In the genomic region with DNA sequence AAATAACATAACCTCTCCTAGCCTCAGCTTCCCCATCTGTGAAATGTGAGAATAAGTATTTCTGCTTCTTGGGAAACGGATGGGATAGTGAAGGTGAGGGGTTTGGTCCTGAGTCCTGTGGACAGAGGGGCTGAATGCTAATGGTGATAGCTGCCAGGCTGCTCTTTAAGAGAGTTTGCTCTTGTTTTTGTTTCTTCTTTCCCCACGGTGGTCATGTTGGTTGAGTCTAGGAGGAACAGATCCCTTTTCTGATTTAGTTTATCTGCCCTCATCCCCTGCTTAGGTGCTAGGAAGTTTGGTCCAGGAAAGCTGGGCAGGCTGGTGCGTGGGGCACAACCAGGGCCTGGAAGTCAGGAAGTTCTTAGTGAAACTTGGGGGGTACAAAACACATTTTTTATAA, we compare ENCODE assay signal across 22 cellular contexts. TPM values are rescaled to one million over a fixed set of nuclear protein-coding genes. Genes with fewer than 3 reads are reported as not detected.
A peak's percentile ranks its signal among the peaks of the same experiment; 100 is the strongest.
DNase-seq lines count a peak whose midpoint lies in the region; ATAC-seq and TF ChIP-seq lines count a peak whose summit lies in the region.
"Had no signal": no experiment of that assay in that cellular context is flagged by ENCODE, and none has a peak within 500 bp of the region (broad histone marks: within the 10 kb centered on the region; RNA-seq: fewer than 3 reads in every experiment).

No MANE protein-coding gene starts in this region.

- no peaks in the 10 kb centered on the region for H4K20me1 ChIP-seq in Karpas-422 (ENCODE audit: insufficient read depth, low read depth, low read length)

- H3K27ac ChIP-seq in Karpas-422 (ENCODE audit: low read length) (peak overlapping the region; percentile 88), WERI-Rb-1 (no peak overlapping the region), ovary (no peak overlapping the region)
- H3K27ac ChIP-seq: KMS-11, SJSA1 had no signal

- DNase-seq in Karpas-422 (peak; percentile 42), naive B cell (no peak), type B pancreatic cell (ENCODE audit: extremely low spot score, unreplicated experiment) (no peak), WERI-Rb-1 (no peak), ovary (no peak)
- DNase-seq in activated T-helper 1 cell treated with anti-CD3 and anti-CD28 coated beads, Interleukin-12 subunit alpha, Interleukin-12 subunit beta, Interleukin-2, Interleukin-4 antibody, amounts not matched to agents 30 ng/mL and 10 ng/mL and 1 ng/mL, durations not matched to agents 14 hours and 24 hours and 36 hours (ENCODE audit: low spot score), result no peak
- DNase-seq: C1 segment of cervical spinal cord; CD8-positive, alpha-beta T cell; DND-41; IMR-90; NCI-H1105 treated with DMSO at 0.1 percent for 48 hours; NCI-H1694; NCI-H2081; NCI-H2171 treated with DMSO at 0.1 percent for 48 hours; NCI-H526; OCI-M1 had no signal

- ATAC-seq in naive B cell (ENCODE audit: low read depth in 2 of 2), result no peak
- ATAC-seq in HG02938 (IDR thresholded peaks at IDR 0.05; ENCODE audit: unreplicated experiment), result no peak
- ATAC-seq: CD8-positive, alpha-beta T cell; GM12878; Right ventricle myocardium inferior had no signal

- TF ChIP-seq CTCF in type B pancreatic cell (conservative IDR thresholded peaks at IDR 0.05) (no peak), WERI-Rb-1 (IDR thresholded peaks at IDR 0.05; ENCODE audit: low read depth, low read length) (no peak), ovary (IDR thresholded peaks at IDR 0.05) (no peak)

- H3K9me2 ChIP-seq in Karpas-422 (replicated peaks; ENCODE audit: insufficient read depth, low read length), result no peaks in the 10 kb centered on the region

- H3K27ac Mint-ChIP-seq in activated T-helper 1 cell treated with anti-CD3 and anti-CD28 coated beads, Interleukin-12 subunit alpha, Interleukin-12 subunit beta, Interleukin-2, Interleukin-4 antibody, amounts not matched to agents 30 ng/mL and 10 ng/mL and 1 ng/mL, durations not matched to agents 14 hours and 24 hours and 36 hours, result peak overlapping the region; percentile 15
- H3K27ac Mint-ChIP-seq in naive B cell (peak overlapping the region in 2 of 6 donors; percentile 23 to 82), type B pancreatic cell (no peak overlapping the region)
- H3K27ac Mint-ChIP-seq: CD8-positive, alpha-beta T cell had no signal

- H3K27me3 ChIP-seq in Karpas-422 (ENCODE audit: low read length), result no peaks in the 10 kb centered on the region
- no peaks in the 10 kb centered on the region for H3K27me3 ChIP-seq in WERI-Rb-1 (ENCODE audit: insufficient read depth, low read depth, severe bottlenecking)
- H3K27me3 ChIP-seq in ovary, result no peaks in the 10 kb centered on the region

- no peak overlapping the region for H2AFZ ChIP-seq in Karpas-422 (ENCODE audit: low read length)

- H3K36me3 ChIP-seq in Karpas-422 (ENCODE audit: insufficient read depth, low read length), result no peaks in the 10 kb centered on the region
- H3K36me3 ChIP-seq in WERI-Rb-1, result no peaks in the 10 kb centered on the region
- no peaks in the 10 kb centered on the region for H3K36me3 ChIP-seq in ovary
- H3K36me3 ChIP-seq: HAP-1, SJSA1 had no signal

- peak overlapping the region; percentile 34 for H3K4me2 ChIP-seq in Karpas-422 (ENCODE audit: low read depth, low read length, poor library complexity, severe bottlenecking)
- H3K4me2 ChIP-seq: KMS-11 had no signal

- H3K36me3 Mint-ChIP-seq in activated T-helper 1 cell treated with anti-CD3 and anti-CD28 coated beads, Interleukin-12 subunit alpha, Interleukin-12 subunit beta, Interleukin-2, Interleukin-4 antibody, amounts not matched to agents 30 ng/mL and 10 ng/mL and 1 ng/mL, durations not matched to agents 14 hours and 24 hours and 36 hours (ENCODE audit: low read depth), result no peaks in the 10 kb centered on the region
- no peaks in the 10 kb centered on the region for H3K36me3 Mint-ChIP-seq in naive B cell
- no peaks in the 10 kb centered on the region for H3K36me3 Mint-ChIP-seq in type B pancreatic cell
- H3K36me3 Mint-ChIP-seq: CD8-positive, alpha-beta T cell had no signal

- H3K4me3 ChIP-seq in Karpas-422 (ENCODE audit: low read length), result no peak overlapping the region
- H3K4me3 ChIP-seq in WERI-Rb-1 (ENCODE audit: low read depth, low read length), result no peak overlapping the region
- H3K4me3 ChIP-seq in ovary, result no peak overlapping the region
- H3K4me3 ChIP-seq: GM12878, HAP-1, SJSA1 had no signal

- no peaks in the 10 kb centered on the region for H3K9me3 Mint-ChIP-seq in activated T-helper 1 cell treated with anti-CD3 and anti-CD28 coated beads, Interleukin-12 subunit alpha, Interleukin-12 subunit beta, Interleukin-2, Interleukin-4 antibody, amounts not matched to agents 30 ng/mL and 10 ng/mL and 1 ng/mL, durations not matched to agents 14 hours and 24 hours and 36 hours
- H3K9me3 Mint-ChIP-seq in naive B cell (peaks cover 0 to under 1% (median 0%) of the 10 kb centered on the region in 7 donors), type B pancreatic cell (no peaks in the 10 kb centered on the region)
- H3K9me3 Mint-ChIP-seq: CD8-positive, alpha-beta T cell had no signal

- intact Hi-C loops in activated T-helper 1 cell treated with anti-CD3 and anti-CD28 coated beads, Interleukin-12 subunit alpha, Interleukin-12 subunit beta, Interleukin-2, Interleukin-4 antibody, amounts not matched to agents 30 ng/mL and 10 ng/mL and 1 ng/mL, durations not matched to agents 14 hours and 24 hours and 36 hours (cut with micrococcal nuclease), result no loop called here
- intact Hi-C loops in ovary (cut with DNase I), result no loop called here

- peaks cover 6% of the 10 kb centered on the region for H3K4me1 Mint-ChIP-seq in activated T-helper 1 cell treated with anti-CD3 and anti-CD28 coated beads, Interleukin-12 subunit alpha, Interleukin-12 subunit beta, Interleukin-2, Interleukin-4 antibody, amounts not matched to agents 30 ng/mL and 10 ng/mL and 1 ng/mL, durations not matched to agents 14 hours and 24 hours and 36 hours (ENCODE audit: low read depth)
- H3K4me1 Mint-ChIP-seq in naive B cell, result peaks cover 5 to 32% (median 11%) of the 10 kb centered on the region in 3 donors
- no peaks in the 10 kb centered on the region for H3K4me1 Mint-ChIP-seq in type B pancreatic cell (ENCODE audit: unreplicated experiment)

- no peak overlapping the region for H3K4me3 Mint-ChIP-seq in activated T-helper 1 cell treated with anti-CD3 and anti-CD28 coated beads, Interleukin-12 subunit alpha, Interleukin-12 subunit beta, Interleukin-2, Interleukin-4 antibody, amounts not matched to agents 30 ng/mL and 10 ng/mL and 1 ng/mL, durations not matched to agents 14 hours and 24 hours and 36 hours
- H3K4me3 Mint-ChIP-seq in naive B cell (peak overlapping the region in 7 of 8 donors; percentile 30 to 76 (median 50)), type B pancreatic cell (peak overlapping the region; percentile 45)
- H3K4me3 Mint-ChIP-seq: CD8-positive, alpha-beta T cell had no signal

- peaks cover 69% of the 10 kb centered on the region for H3K4me1 ChIP-seq in Karpas-422 (ENCODE audit: low read length)
- H3K4me1 ChIP-seq in ovary (ENCODE audit: insufficient read depth), result peaks cover 5% of the 10 kb centered on the region
- H3K4me1 ChIP-seq: HAP-1, SJSA1 had no signal

- H3K9me3 ChIP-seq in Karpas-422 (ENCODE audit: low read length) (no peaks in the 10 kb centered on the region), WERI-Rb-1 (ENCODE audit: severe bottlenecking) (no peaks in the 10 kb centered on the region), ovary (no peaks in the 10 kb centered on the region)
- H3K9me3 ChIP-seq: HAP-1 had no signal

- H3K79me2 ChIP-seq in Karpas-422 (ENCODE audit: low read length), result no peaks in the 10 kb centered on the region

- peaks cover 71% of the 10 kb centered on the region for H3K27me3 Mint-ChIP-seq in activated T-helper 1 cell treated with anti-CD3 and anti-CD28 coated beads, Interleukin-12 subunit alpha, Interleukin-12 subunit beta, Interleukin-2, Interleukin-4 antibody, amounts not matched to agents 30 ng/mL and 10 ng/mL and 1 ng/mL, durations not matched to agents 14 hours and 24 hours and 36 hours (ENCODE audit: insufficient read depth)
- peaks cover 69 to 87% (median 72%) of the 10 kb centered on the region in 3 donors for H3K27me3 Mint-ChIP-seq in naive B cell
- peaks cover 94% of the 10 kb centered on the region for H3K27me3 Mint-ChIP-seq in type B pancreatic cell

- no peak for TF ChIP-seq POLR2A in ovary (IDR thresholded peaks at IDR 0.05)

- no peak for TF ChIP-seq EP300 in ovary (IDR thresholded peaks at IDR 0.05)

- peak overlapping the region; percentile 44 for H3K9ac ChIP-seq in Karpas-422 (ENCODE audit: low read length)
- H3K9ac ChIP-seq: KMS-11 had no signal

- WGBS in ovary, 3 donors, result 72 to 75% (median 72%) methylated on average over 3 of the region's 3 CpGs

RNA-seq across cellular contexts. Expression of a gene that starts 7.7 kb away (rescaled TPM):
- 173 and 469 TPM in 2 replicates for total RNA-seq in Karpas-422 (2014; rRNA removed; shearing (Covaris generic); ENCODE audit: low replicate concordance)
- total RNA-seq in activated T-helper 1 cell treated with anti-CD3 and anti-CD28 coated beads, Interleukin-12 subunit alpha, Interleukin-12 subunit beta, Interleukin-2, Interleukin-4 antibody, amounts not matched to agents 30 ng/mL and 10 ng/mL and 1 ng/mL, durations not matched to agents 14 hours and 24 hours and 36 hours, result 0.71 and 1.1 TPM in 2 replicates
- polyA plus RNA-seq in naive B cell (ENCODE audit: low read depth in 6 of 6) (not detected), ovary (under 1 TPM; 0.12 to 0.45 TPM)
- total RNA-seq in type B pancreatic cell (ENCODE audit: low replicate concordance) (6.3 and 13.4 TPM in 2 replicates), ovary (1 to 10 TPM in 2 of 7 donors, under 1 TPM in 4, not detected in 1; 0.11 to 3.1 (median 0.76) TPM)
- total RNA-seq: CD8-positive, alpha-beta T cell; Right ventricle myocardium inferior had no signal

Comparison
In these comparisons a context has a peak if more than half of its experiments do, and no peak if none do; other contexts are left out.
1. RNA of a gene that starts 7.7 kb away (total RNA-seq): 173 to 469 TPM in Karpas-422; 6.3 to 13.4 TPM in type B pancreatic cell, 0.71 to 1.1 TPM in activated T-helper 1 cell treated with anti-CD3 and anti-CD28 coated beads, Interleukin-12 subunit alpha, Interleukin-12 subunit beta, Interleukin-2, Interleukin-4 antibody, amounts not matched to agents 30 ng/mL and 10 ng/mL and 1 ng/mL, durations not matched to agents 14 hours and 24 hours and 36 hours and 0.11 to 3.1 TPM in ovary; every median in the first group is over 10 times any median in the second.